12 cellular contexts compared by ENCODE assay signal in genomic region chr16:51408357-51408756, GRCh38.
DNase-seq lines count a peak whose midpoint lies in the region; ATAC-seq lines count a peak whose summit lies in the region.
"Had no signal": no experiment of that assay in that cellular context is flagged by ENCODE, and none has a peak within 500 bp of the region (broad histone marks: within the 10 kb centered on the region; RNA-seq: fewer than 3 reads in every experiment).

No MANE protein-coding gene starts in this region.

- H3K4me1 Mint-ChIP-seq in activated T-cell treated with anti-CD3 and anti-CD28 coated beads, Interleukin-2, amount 50 U/mL, for 24 hours (ENCODE audit: low read depth) = no peaks in the 10 kb centered on the region

- H3K36me3 Mint-ChIP-seq in activated T-cell treated with anti-CD3 and anti-CD28 coated beads, Interleukin-2, amount 50 U/mL, for 24 hours (ENCODE audit: low read depth) = no peaks in the 10 kb centered on the region
- H3K36me3 Mint-ChIP-seq: brain had no signal

- no peak overlapping the region for H3K4me3 Mint-ChIP-seq in activated T-cell treated with anti-CD3 and anti-CD28 coated beads, Interleukin-2, amount 50 U/mL, for 24 hours
- H3K4me3 Mint-ChIP-seq: activated T-helper 1 cell treated with anti-CD3 and anti-CD28 coated beads, Interleukin-12 subunit alpha, Interleukin-12 subunit beta, Interleukin-2, Interleukin-4 antibody, amounts not matched to agents 30 ng/mL and 10 ng/mL and 1 ng/mL, durations not matched to agents 14 hours and 24 hours and 36 hours; brain had no signal

- H3K27ac Mint-ChIP-seq in activated T-cell treated with anti-CD3 and anti-CD28 coated beads, Interleukin-2, amount 50 U/mL, for 24 hours = no peak overlapping the region
- H3K27ac Mint-ChIP-seq: activated T-helper 1 cell treated with anti-CD3 and anti-CD28 coated beads, Interleukin-12 subunit alpha, Interleukin-12 subunit beta, Interleukin-2, Interleukin-4 antibody, amounts not matched to agents 30 ng/mL and 10 ng/mL and 1 ng/mL, durations not matched to agents 14 hours and 24 hours and 36 hours had no signal

- H3K9me3 Mint-ChIP-seq in activated T-cell treated with anti-CD3 and anti-CD28 coated beads, Interleukin-2, amount 50 U/mL, for 24 hours = peaks cover 10% of the 10 kb centered on the region

- DNase-seq in HCEC 1CT (peak; percentile 79), amniotic epithelial cell (ENCODE audit: low read depth) (peak; percentile 48), iris pigment epithelial cell (ENCODE audit: low read depth) (peak; percentile 86), DMS114 treated with DMSO at 0.1 percent for 48 hours (lab: John Stamatoyannopoulos, UW; ENCODE audit: unreplicated experiment) (no peak)
- no peak for DNase-seq in activated T-cell treated with anti-CD3 and anti-CD28 coated beads, Interleukin-2, amount 50 U/mL, for 24 hours
- DNase-seq: activated CD4-positive, alpha-beta T cell treated with anti-CD3 and anti-CD28 coated beads for 4 hours; NCI-H2171 had no signal

- ATAC-seq in GM21717 (IDR thresholded peaks at IDR 0.05; ENCODE audit: unreplicated experiment) (no peak), HG03095 (IDR thresholded peaks at IDR 0.05; ENCODE audit: unreplicated experiment) (no peak)
- ATAC-seq: sciatic nerve had no signal

- H3K27me3 Mint-ChIP-seq in activated T-cell treated with anti-CD3 and anti-CD28 coated beads, Interleukin-2, amount 50 U/mL, for 24 hours = no peaks in the 10 kb centered on the region
- H3K27me3 Mint-ChIP-seq: brain had no signal

Comparison
In these comparisons a context has a peak if more than half of its experiments do, and no peak if none do; other contexts are left out.
1. DNase-seq: peak in HCEC 1CT (single experiment), amniotic epithelial cell (single experiment) and iris pigment epithelial cell (single experiment); none in activated T-cell treated with anti-CD3 and anti-CD28 coated beads, Interleukin-2, amount 50 U/mL, for 24 hours (single experiment) and DMS114 treated with DMSO at 0.1 percent for 48 hours (single experiment).